Comparison of ENCODE assay signal across 18 cellular contexts in genomic region chr13:37069597-37070103, GRCh38. TPM values are rescaled to one million over a fixed set of nuclear protein-coding genes. Genes with fewer than 3 reads are reported as not detected.
DNase-seq lines count a peak whose midpoint lies in the region; ATAC-seq and TF ChIP-seq lines count a peak whose summit lies in the region.
"Had no signal": no experiment of that assay in that cellular context is flagged by ENCODE, and none has a peak within 500 bp of the region (broad histone marks: within the 10 kb centered on the region; RNA-seq: fewer than 3 reads in every experiment).

No MANE protein-coding gene starts in this region.

- no peaks in the 10 kb centered on the region for H3K79me2 ChIP-seq in OCI-LY3 (ENCODE audit: low read length)

- TF ChIP-seq CTCF in OCI-LY3 (IDR thresholded peaks at IDR 0.05; ENCODE audit: low read depth, low read length): no peak

- H3K4me2 ChIP-seq in OCI-LY3 (ENCODE audit: low read length): peak overlapping the region; percentile 32
- H3K4me2 ChIP-seq: A549 had no signal

- no peaks in the 10 kb centered on the region for H3K4me1 ChIP-seq in right cardiac atrium (ENCODE audit: control insufficient read depth, insufficient read depth, low read length)
- H3K4me1 ChIP-seq in OCI-LY3 (ENCODE audit: low read length): peaks cover 26% of the 10 kb centered on the region
- H3K4me1 ChIP-seq: A549 had no signal

- H3K36me3 ChIP-seq in OCI-LY3 (replicated peaks; ENCODE audit: low read depth, low read length): no peaks in the 10 kb centered on the region

- H3K9ac ChIP-seq in OCI-LY3 (ENCODE audit: low read length): no peak overlapping the region

- peak; percentile 35 to 57 for ATAC-seq in right cardiac atrium
- no peak for ATAC-seq in Right ventricle myocardium superior (ENCODE audit: poor library complexity)
- ATAC-seq in sciatic nerve: peak; percentile 28
- ATAC-seq in GM21390 (IDR thresholded peaks at IDR 0.05; ENCODE audit: unreplicated experiment): no peak
- ATAC-seq: A549 had no signal

- intact Hi-C loops in right cardiac atrium (cut with DNase I) (loop anchor here in 3 of 4 donors (10.0 kb wide), 1 partner anchor 535 kb away; no protein-coding TSS in a partner anchor), Right ventricle myocardium superior (cut with DNase I) (loop anchor here (10.0 kb wide), 1 partner anchor 535 kb away; no protein-coding TSS in a partner anchor), sciatic nerve (cut with DNase I) (no loop called here), posterior vena cava (cut with DNase I) (loop anchor here in 1 of 2 donors (5.0 kb wide), 1 partner anchor 538 kb away; no protein-coding TSS in a partner anchor)

- DNase-seq in right cardiac atrium: peak in 2 of 3 donors; percentile 52 to 65
- no peak for DNase-seq in Right ventricle myocardium superior
- no peak for DNase-seq in sciatic nerve (ENCODE audit: low spot score)
- no peak for DNase-seq in NOMO-1 treated with DMSO at 0.1 percent for 48 hours (lab: John Stamatoyannopoulos, UW; ENCODE audit: unreplicated experiment)
- no peak for DNase-seq in posterior vena cava (ENCODE audit: low spot score)
- DNase-seq: C1 segment of cervical spinal cord; CD8-positive, alpha-beta memory T cell; H7; NCI-H1105; NCI-H2081; NCI-H510A; NCI-H82; RPMI8226; SIG-M5 had no signal

- H3K27me3 ChIP-seq in right cardiac atrium (ENCODE audit: control insufficient read depth, insufficient read depth) (no peaks in the 10 kb centered on the region), OCI-LY3 (ENCODE audit: low read depth, low read length) (no peaks in the 10 kb centered on the region)

- H3K27ac ChIP-seq in right cardiac atrium (ENCODE audit: low read length) (no peak overlapping the region), OCI-LY3 (ENCODE audit: low read length) (no peak overlapping the region)
- H3K27ac ChIP-seq: A549 had no signal

- H4K20me1 ChIP-seq in OCI-LY3 (ENCODE audit: insufficient read depth, low read length): no peaks in the 10 kb centered on the region

- no peaks in the 10 kb centered on the region for H3K9me3 ChIP-seq in right cardiac atrium (ENCODE audit: control insufficient read depth, low read length)
- H3K9me3 ChIP-seq in OCI-LY3 (ENCODE audit: insufficient read depth, low read length): no peaks in the 10 kb centered on the region
- H3K9me3 ChIP-seq: A549 had no signal

- 90% methylated on average over 22 of the region's 22 CpGs for WGBS in right cardiac atrium

- H3K4me3 ChIP-seq in right cardiac atrium (ENCODE audit: low read length): no peak overlapping the region
- peak overlapping the region; percentile 33 for H3K4me3 ChIP-seq in OCI-LY3 (ENCODE audit: low read length)
- H3K4me3 ChIP-seq: A549 had no signal

- peak overlapping the region; percentile 47; the same call in 1 of the 2 replicates for H2AFZ ChIP-seq in OCI-LY3 (ENCODE audit: low read depth, low read length)

RNA-seq across cellular contexts. Expression of gene SUPT20H, which starts 10.2 kb away (rescaled TPM):
- total RNA-seq in right cardiac atrium: 10 to 100 TPM; 28.5 to 32.2 (median 30.9) TPM
- 20.0 TPM for polyA plus RNA-seq in right cardiac atrium
- total RNA-seq in Right ventricle myocardium superior: 23.3 TPM
- 62.8 TPM for total RNA-seq in sciatic nerve
- total RNA-seq in posterior vena cava: 10 to 100 TPM; 40.4 to 44.4 TPM

RNA-seq across cellular contexts. Expression of gene CSNK1A1L, which starts 35.8 kb away (rescaled TPM):
- not detected for total RNA-seq in right cardiac atrium
- not detected for polyA plus RNA-seq in right cardiac atrium
- total RNA-seq in Right ventricle myocardium superior: not detected
- not detected for total RNA-seq in sciatic nerve
- total RNA-seq in posterior vena cava: not detected
- total RNA-seq: CD8-positive, alpha-beta memory T cell; H7; PC-3 had no signal
- polyA plus RNA-seq: A549; CD8-positive, alpha-beta memory T cell had no signal

Comparison
In these comparisons a context has a peak if more than half of its experiments do, and no peak if none do; other contexts are left out.
1. ATAC-seq: peak in right cardiac atrium (2 of 2) and sciatic nerve (single experiment); none in Right ventricle myocardium superior (single experiment) and GM21390 (single experiment).
2. DNase-seq: peak in right cardiac atrium (2 of 3); none in Right ventricle myocardium superior (single experiment), sciatic nerve (single experiment), NOMO-1 treated with DMSO at 0.1 percent for 48 hours (single experiment) and posterior vena cava (single experiment).